Comparison of ENCODE assay signal across 8 cellular contexts in genomic region chr12:113422030-113422900, GRCh38. TPM values are rescaled to one million over a fixed set of nuclear protein-coding genes. Genes with fewer than 3 reads are reported as not detected.
DNase-seq lines count a peak whose midpoint lies in the region; ATAC-seq, FAIRE-seq and TF ChIP-seq lines count a peak whose summit lies in the region.

SDSL (plus strand) TSS chr12:113422380; CDS start chr12:113427983, 5,603 bp downstream.

- CTCF ChIA-PET in activated CD8-positive, alpha-beta T cell treated with anti-CD3 and anti-CD28 coated beads for 36 hours (lab: Charles Lee) = no interaction called here

- intact Hi-C loops in activated CD8-positive, alpha-beta T cell treated with anti-CD3 and anti-CD28 coated beads for 36 hours (cut with micrococcal nuclease) = no loop called here

- H3K36me3 Mint-ChIP-seq in activated CD8-positive, alpha-beta T cell treated with anti-CD3 and anti-CD28 coated beads for 36 hours (ENCODE audit: low read depth) = no peaks in the 10 kb centered on the region

- H3K4me3 Mint-ChIP-seq in activated CD8-positive, alpha-beta T cell treated with anti-CD3 and anti-CD28 coated beads for 36 hours = peak within 1 kb of the TSS; percentile 36

- FAIRE-seq in D721Med (lab: Jason Lieb, UNC) = no peak

- no peak for TF ChIP-seq CTCF in activated CD8-positive, alpha-beta T cell treated with anti-CD3 and anti-CD28 coated beads for 36 hours (IDR thresholded peaks at IDR 0.05)
- no peak for TF ChIP-seq CTCF in gastroesophageal sphincter (IDR thresholded peaks at IDR 0.05)
- no peak for TF ChIP-seq CTCF in D721Med (IDR thresholded peaks at IDR 0.05; ENCODE audit: insufficient read depth, missing control alignments)

- 0% methylated on average over 1 of the region's 13 CpGs; no CpG with 5 or more reads in 1 of the 2 donors for WGBS in gastroesophageal sphincter (ENCODE audit: low coverage in 1 of 2), 2 donors

- H3K9me3 ChIP-seq in gastroesophageal sphincter = no peaks in the 10 kb centered on the region

- peaks cover 8% of the 10 kb centered on the region for H3K4me1 Mint-ChIP-seq in activated CD8-positive, alpha-beta T cell treated with anti-CD3 and anti-CD28 coated beads for 36 hours (ENCODE audit: low read depth)

- H3K4me1 ChIP-seq in gastroesophageal sphincter = peaks cover 0 to 20% (median 0%) of the 10 kb centered on the region in 3 donors

- peak within 1 kb of the TSS; percentile 50 to 51 for H3K4me3 ChIP-seq in gastroesophageal sphincter

- no peaks in the 10 kb centered on the region for H3K9me3 Mint-ChIP-seq in activated CD8-positive, alpha-beta T cell treated with anti-CD3 and anti-CD28 coated beads for 36 hours

- H3K27ac Mint-ChIP-seq in activated CD8-positive, alpha-beta T cell treated with anti-CD3 and anti-CD28 coated beads for 36 hours = no peak within 1 kb of the TSS

- peak within 1 kb of the TSS in 3 of 4 donors; percentile 21 to 68 (median 46) for H3K27ac ChIP-seq in gastroesophageal sphincter

- peak; percentile 67 for DNase-seq in Ammon's horn (ENCODE audit: low spot score)
- DNase-seq in NCI-H2107 treated with DMSO at 0.1 percent for 48 hours (lab: John Stamatoyannopoulos, UW; ENCODE audit: unreplicated experiment) = peak; percentile 50
- peak; percentile 58 for DNase-seq in activated CD8-positive, alpha-beta T cell treated with anti-CD3 and anti-CD28 coated beads for 36 hours
- DNase-seq in non-pigmented ciliary epithelial cell (ENCODE audit: low read depth) = peak; percentile 24
- no peak for DNase-seq in D721Med (ENCODE audit: insufficient read length, low spot score)

- no peak for TF ChIP-seq POLR2A in gastroesophageal sphincter (IDR thresholded peaks at IDR 0.05)

- peak; percentile 88 for ATAC-seq in GM18520 (IDR thresholded peaks at IDR 0.05; ENCODE audit: unreplicated experiment)
- ATAC-seq in HG02885 (IDR thresholded peaks at IDR 0.05; ENCODE audit: poor library complexity, unreplicated experiment) = peak; percentile 81
- peak; percentile 90 for ATAC-seq in activated CD8-positive, alpha-beta T cell treated with anti-CD3 and anti-CD28 coated beads for 36 hours
- ATAC-seq in gastroesophageal sphincter = peak; percentile 84

- TF ChIP-seq EP300 in gastroesophageal sphincter (IDR thresholded peaks at IDR 0.05) = no peak

- peaks cover 9% of the 10 kb centered on the region for H3K27me3 Mint-ChIP-seq in activated CD8-positive, alpha-beta T cell treated with anti-CD3 and anti-CD28 coated beads for 36 hours

- H3K36me3 ChIP-seq in gastroesophageal sphincter = no peaks in the 10 kb centered on the region

- POLR2A ChIA-PET in activated CD8-positive, alpha-beta T cell treated with anti-CD3 and anti-CD28 coated beads for 36 hours (lab: Charles Lee) = interaction anchor here (0.6 kb wide), 1 partner anchor 347 kb away, joined by 3 read pairs; no protein-coding TSS in a partner anchor

- H3K27me3 ChIP-seq in gastroesophageal sphincter = peaks cover 10% of the 10 kb centered on the region

RNA-seq across cellular contexts. Expression of gene SDSL, which starts in this region (rescaled TPM):
- total RNA-seq in activated CD8-positive, alpha-beta T cell treated with anti-CD3 and anti-CD28 coated beads for 36 hours = not detected
- 1 to 10 TPM; 1.1 to 7.5 (median 2.6) TPM for total RNA-seq in gastroesophageal sphincter

Comparison
In these comparisons a context has a peak if more than half of its experiments do, and no peak if none do; other contexts are left out.
1. Peak in DNase-seq and ATAC-seq in activated CD8-positive, alpha-beta T cell treated with anti-CD3 and anti-CD28 coated beads for 36 hours; RNA of the gene not detected or under 1 TPM.